1 cellular context compared by ENCODE assay signal in genomic region chr12:69189378-69189978, GRCh38.
TF ChIP-seq lines count a peak whose summit lies in the region.

No MANE protein-coding gene starts in this region.

TF ChIP-seq in HEK293, 187 proteins besides CTCF, POLR2A, EP300 and RAD21 (continued from another document):
- TF ChIP-seq ZBTB49 (tag by site-specific recombination; IDR thresholded peaks at IDR 0.05; ENCODE audit: low read depth): no peak
- TF ChIP-seq OSR2 (tag by site-specific recombination; IDR thresholded peaks at IDR 0.05): no peak
- no peak for TF ChIP-seq ZNF777 (tag by site-specific recombination; IDR thresholded peaks at IDR 0.05; ENCODE audit: borderline replicate concordance)
- 0 out of 2 replicates have a peak, but pooled peaks have one; percentile 23 for TF ChIP-seq ZNF610 (tag by site-specific recombination; IDR thresholded peaks at IDR 0.05; ENCODE audit: borderline replicate concordance)
